7 cellular contexts compared by ENCODE assay signal in the genomic region with DNA sequence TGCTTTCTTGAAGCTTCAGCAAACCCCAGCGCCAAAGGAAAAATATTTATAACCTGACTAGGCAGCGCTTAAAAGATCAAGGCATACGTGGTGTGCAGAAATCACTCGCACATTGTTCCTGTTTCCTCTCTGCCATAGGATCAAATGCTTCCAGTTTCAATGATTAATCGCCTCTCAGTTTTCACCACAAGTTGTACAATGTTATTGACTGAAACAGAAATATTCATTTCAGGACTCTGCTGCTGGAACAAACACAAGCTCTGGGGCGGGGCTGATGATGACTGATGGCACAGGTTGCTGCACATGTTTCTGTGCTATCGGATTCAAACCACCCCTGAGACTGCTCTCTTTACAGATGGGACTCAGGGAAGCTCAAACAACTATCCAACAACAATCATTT.
DNase-seq lines count a peak whose midpoint lies in the region; ATAC-seq and TF ChIP-seq lines count a peak whose summit lies in the region.

No MANE protein-coding gene starts in this region.

- no peaks in the 10 kb centered on the region for H3K36me3 Mint-ChIP-seq in activated T-cell treated with anti-CD3 and anti-CD28 coated beads, Interleukin-2, amount 50 U/mL, for 24 hours (ENCODE audit: low read depth)

- no peak overlapping the region for H3K27ac ChIP-seq in tibial artery

- H3K9me3 Mint-ChIP-seq in activated T-cell treated with anti-CD3 and anti-CD28 coated beads, Interleukin-2, amount 50 U/mL, for 24 hours = peaks cover 10% of the 10 kb centered on the region

- ATAC-seq in GM19463 (IDR thresholded peaks at IDR 0.05; ENCODE audit: unreplicated experiment) = peak; percentile 86
- ATAC-seq in HG03095 (IDR thresholded peaks at IDR 0.05; ENCODE audit: unreplicated experiment) = peak; percentile 89

- H3K9me3 ChIP-seq in tibial artery = no peaks in the 10 kb centered on the region

- H3K27me3 ChIP-seq in tibial artery = peaks cover 0 to 39% of the 10 kb centered on the region in 2 donors

- peaks cover 85% of the 10 kb centered on the region for H3K27me3 Mint-ChIP-seq in activated T-cell treated with anti-CD3 and anti-CD28 coated beads, Interleukin-2, amount 50 U/mL, for 24 hours

- H3K4me3 ChIP-seq in tibial artery = no peak overlapping the region

- intact Hi-C loops in tibial artery (cut with DNase I; ENCODE audit: low total_unique reads) = no loop called here

- H3K27ac Mint-ChIP-seq in activated T-cell treated with anti-CD3 and anti-CD28 coated beads, Interleukin-2, amount 50 U/mL, for 24 hours = peak overlapping the region; percentile 16

- H3K4me1 ChIP-seq in tibial artery = no peaks in the 10 kb centered on the region

- DNase-seq in activated T-cell treated with anti-CD3 and anti-CD28 coated beads, Interleukin-2, amount 50 U/mL, for 24 hours = peak; percentile 70
- peak; percentile 86 for DNase-seq in stimulated activated CD4-positive, alpha-beta T cell treated with anti-CD3 and anti-CD28 coated beads, Interleukin-1b, Interleukin-23, amount 100 ng/mL, for 48 hours
- DNase-seq in tibial artery (no peak), AML-193 (lab: John Stamatoyannopoulos, UW) (no peak), C1 segment of cervical spinal cord (lab: John Stamatoyannopoulos, UW) (no peak)

- H3K4me3 Mint-ChIP-seq in activated T-cell treated with anti-CD3 and anti-CD28 coated beads, Interleukin-2, amount 50 U/mL, for 24 hours = peak overlapping the region; percentile 23

- no peaks in the 10 kb centered on the region for H3K36me3 ChIP-seq in tibial artery

- H3K4me1 Mint-ChIP-seq in activated T-cell treated with anti-CD3 and anti-CD28 coated beads, Interleukin-2, amount 50 U/mL, for 24 hours (ENCODE audit: low read depth) = peaks cover 23% of the 10 kb centered on the region

- TF ChIP-seq CTCF in tibial artery (IDR thresholded peaks at IDR 0.05) = no peak

Comparison
In these comparisons a context has a peak if more than half of its experiments do, and no peak if none do; other contexts are left out.
1. DNase-seq: peak in activated T-cell treated with anti-CD3 and anti-CD28 coated beads, Interleukin-2, amount 50 U/mL, for 24 hours (single experiment) and stimulated activated CD4-positive, alpha-beta T cell treated with anti-CD3 and anti-CD28 coated beads, Interleukin-1b, Interleukin-23, amount 100 ng/mL, for 48 hours (single experiment); none in tibial artery (0 of 2), AML-193 (0 of 2) and C1 segment of cervical spinal cord (0 of 14).